In the genomic region with DNA sequence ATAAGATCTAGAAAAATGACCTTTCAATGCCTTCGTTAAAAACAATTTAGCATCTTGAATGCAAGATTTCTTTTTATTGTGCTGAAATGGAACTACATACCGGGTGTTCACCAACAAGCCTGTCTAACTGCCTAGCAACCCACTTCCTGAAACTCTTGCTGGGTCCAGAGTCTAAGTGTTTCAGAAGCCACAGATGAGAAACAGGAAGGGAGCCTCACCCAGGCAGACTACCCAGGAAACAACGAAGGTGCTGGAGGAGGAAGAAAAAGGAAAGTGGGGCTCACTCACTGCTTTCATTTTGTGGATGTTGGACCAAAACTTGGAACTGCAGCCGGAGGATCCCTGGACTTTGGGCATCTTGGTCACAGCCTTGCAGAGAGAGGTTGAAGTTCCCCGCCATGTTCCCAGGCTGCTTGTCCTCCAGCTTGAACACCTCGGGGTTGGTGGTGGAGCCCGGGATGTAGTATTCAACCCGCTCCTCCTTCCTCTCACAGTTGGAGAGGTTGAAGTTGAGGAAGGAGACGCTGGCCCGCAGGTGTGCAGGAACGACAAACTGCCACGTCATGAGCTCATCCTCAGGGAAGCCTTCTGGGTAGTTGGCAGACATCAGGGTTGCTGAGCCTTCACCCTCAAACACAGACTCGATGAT, we compare ENCODE assay signal across 1 cellular context.
TF ChIP-seq lines count a peak whose summit lies in the region.

No MANE protein-coding gene starts in this region.

TF ChIP-seq in GM12878, 131 proteins besides CTCF, POLR2A, EP300 and RAD21:
- no peak for TF ChIP-seq YBX1 (IDR thresholded peaks at IDR 0.05)
- TF ChIP-seq, protein P1, sequence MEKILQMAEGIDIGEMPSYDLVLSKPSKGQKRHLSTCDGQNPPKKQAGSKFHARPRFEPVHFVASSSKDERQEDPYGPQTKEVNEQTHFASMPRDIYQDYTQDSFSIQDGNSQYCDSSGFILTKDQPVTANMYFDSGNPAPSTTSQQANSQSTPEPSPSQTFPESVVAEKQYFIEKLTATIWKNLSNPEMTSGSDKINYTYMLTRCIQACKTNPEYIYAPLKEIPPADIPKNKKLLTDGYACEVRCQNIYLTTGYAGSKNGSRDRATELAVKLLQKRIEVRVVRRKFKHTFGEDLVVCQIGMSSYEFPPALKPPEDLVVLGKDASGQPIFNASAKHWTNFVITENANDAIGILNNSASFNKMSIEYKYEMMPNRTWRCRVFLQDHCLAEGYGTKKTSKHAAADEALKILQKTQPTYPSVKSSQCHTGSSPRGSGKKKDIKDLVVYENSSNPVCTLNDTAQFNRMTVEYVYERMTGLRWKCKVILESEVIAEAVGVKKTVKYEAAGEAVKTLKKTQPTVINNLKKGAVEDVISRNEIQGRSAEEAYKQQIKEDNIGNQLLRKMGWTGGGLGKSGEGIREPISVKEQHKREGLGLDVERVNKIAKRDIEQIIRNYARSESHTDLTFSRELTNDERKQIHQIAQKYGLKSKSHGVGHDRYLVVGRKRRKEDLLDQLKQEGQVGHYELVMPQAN (conservative IDR thresholded peaks at IDR 0.05), result no peak
- no peak for TF ChIP-seq NRF1 (conservative IDR thresholded peaks at IDR 0.05; ENCODE audit: low read depth, low read length)
- TF ChIP-seq, protein P2, sequence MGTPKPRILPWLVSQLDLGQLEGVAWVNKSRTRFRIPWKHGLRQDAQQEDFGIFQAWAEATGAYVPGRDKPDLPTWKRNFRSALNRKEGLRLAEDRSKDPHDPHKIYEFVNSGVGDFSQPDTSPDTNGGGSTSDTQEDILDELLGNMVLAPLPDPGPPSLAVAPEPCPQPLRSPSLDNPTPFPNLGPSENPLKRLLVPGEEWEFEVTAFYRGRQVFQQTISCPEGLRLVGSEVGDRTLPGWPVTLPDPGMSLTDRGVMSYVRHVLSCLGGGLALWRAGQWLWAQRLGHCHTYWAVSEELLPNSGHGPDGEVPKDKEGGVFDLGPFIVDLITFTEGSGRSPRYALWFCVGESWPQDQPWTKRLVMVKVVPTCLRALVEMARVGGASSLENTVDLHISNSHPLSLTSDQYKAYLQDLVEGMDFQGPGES (IDR thresholded peaks at IDR 0.05), result no peak
- TF ChIP-seq, protein P3, sequence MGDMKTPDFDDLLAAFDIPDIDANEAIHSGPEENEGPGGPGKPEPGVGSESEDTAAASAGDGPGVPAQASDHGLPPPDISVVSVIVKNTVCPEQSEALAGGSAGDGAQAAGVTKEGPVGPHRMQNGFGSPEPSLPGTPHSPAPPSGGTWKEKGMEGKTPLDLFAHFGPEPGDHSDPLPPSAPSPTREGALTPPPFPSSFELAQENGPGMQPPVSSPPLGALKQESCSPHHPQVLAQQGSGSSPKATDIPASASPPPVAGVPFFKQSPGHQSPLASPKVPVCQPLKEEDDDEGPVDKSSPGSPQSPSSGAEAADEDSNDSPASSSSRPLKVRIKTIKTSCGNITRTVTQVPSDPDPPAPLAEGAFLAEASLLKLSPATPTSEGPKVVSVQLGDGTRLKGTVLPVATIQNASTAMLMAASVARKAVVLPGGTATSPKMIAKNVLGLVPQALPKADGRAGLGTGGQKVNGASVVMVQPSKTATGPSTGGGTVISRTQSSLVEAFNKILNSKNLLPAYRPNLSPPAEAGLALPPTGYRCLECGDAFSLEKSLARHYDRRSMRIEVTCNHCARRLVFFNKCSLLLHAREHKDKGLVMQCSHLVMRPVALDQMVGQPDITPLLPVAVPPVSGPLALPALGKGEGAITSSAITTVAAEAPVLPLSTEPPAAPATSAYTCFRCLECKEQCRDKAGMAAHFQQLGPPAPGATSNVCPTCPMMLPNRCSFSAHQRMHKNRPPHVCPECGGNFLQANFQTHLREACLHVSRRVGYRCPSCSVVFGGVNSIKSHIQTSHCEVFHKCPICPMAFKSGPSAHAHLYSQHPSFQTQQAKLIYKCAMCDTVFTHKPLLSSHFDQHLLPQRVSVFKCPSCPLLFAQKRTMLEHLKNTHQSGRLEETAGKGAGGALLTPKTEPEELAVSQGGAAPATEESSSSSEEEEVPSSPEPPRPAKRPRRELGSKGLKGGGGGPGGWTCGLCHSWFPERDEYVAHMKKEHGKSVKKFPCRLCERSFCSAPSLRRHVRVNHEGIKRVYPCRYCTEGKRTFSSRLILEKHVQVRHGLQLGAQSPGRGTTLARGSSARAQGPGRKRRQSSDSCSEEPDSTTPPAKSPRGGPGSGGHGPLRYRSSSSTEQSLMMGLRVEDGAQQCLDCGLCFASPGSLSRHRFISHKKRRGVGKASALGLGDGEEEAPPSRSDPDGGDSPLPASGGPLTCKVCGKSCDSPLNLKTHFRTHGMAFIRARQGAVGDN (IDR thresholded peaks at IDR 0.05), result 0 out of 2 replicates have a peak, but pooled peaks have one; percentile 19
- TF ChIP-seq RBBP5 (conservative IDR thresholded peaks at IDR 0.05), result no peak
- TF ChIP-seq CBX3 (IDR thresholded peaks at IDR 0.05; ENCODE audit: borderline replicate concordance, low read depth), result no peak
- TF ChIP-seq SPI1 (IDR thresholded peaks at IDR 0.05; ENCODE audit: borderline replicate concordance, insufficient read depth, low read depth, low read length), result peak; percentile 66; the same call in 1 of the 2 replicates
- TF ChIP-seq IKZF1 (conservative IDR thresholded peaks at IDR 0.05), result peak; percentile 71
- TF ChIP-seq, protein P4, sequence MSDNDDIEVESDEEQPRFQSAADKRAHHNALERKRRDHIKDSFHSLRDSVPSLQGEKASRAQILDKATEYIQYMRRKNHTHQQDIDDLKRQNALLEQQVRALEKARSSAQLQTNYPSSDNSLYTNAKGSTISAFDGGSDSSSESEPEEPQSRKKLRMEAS (IDR thresholded peaks at IDR 0.05; ENCODE audit: low read depth, low read length), result no peak
- TF ChIP-seq ZNF207 (IDR thresholded peaks at IDR 0.05; ENCODE audit: borderline replicate concordance), result no peak
- no peak for TF ChIP-seq TAF1 (IDR thresholded peaks at IDR 0.05; ENCODE audit: borderline replicate concordance, low read depth, low read length)
- TF ChIP-seq MEF2A (IDR thresholded peaks at IDR 0.05; ENCODE audit: insufficient read depth, low read depth, low read length), result no peak
- TF ChIP-seq SMAD1 (IDR thresholded peaks at IDR 0.05; ENCODE audit: low read depth, partially characterized antibody), result no peak
- TF ChIP-seq, protein P5, sequence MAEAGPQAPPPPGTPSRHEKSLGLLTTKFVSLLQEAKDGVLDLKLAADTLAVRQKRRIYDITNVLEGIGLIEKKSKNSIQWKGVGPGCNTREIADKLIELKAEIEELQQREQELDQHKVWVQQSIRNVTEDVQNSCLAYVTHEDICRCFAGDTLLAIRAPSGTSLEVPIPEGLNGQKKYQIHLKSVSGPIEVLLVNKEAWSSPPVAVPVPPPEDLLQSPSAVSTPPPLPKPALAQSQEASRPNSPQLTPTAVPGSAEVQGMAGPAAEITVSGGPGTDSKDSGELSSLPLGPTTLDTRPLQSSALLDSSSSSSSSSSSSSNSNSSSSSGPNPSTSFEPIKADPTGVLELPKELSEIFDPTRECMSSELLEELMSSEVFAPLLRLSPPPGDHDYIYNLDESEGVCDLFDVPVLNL (IDR thresholded peaks at IDR 0.05; ENCODE audit: low read depth, low read length), result no peak
- TF ChIP-seq RB1 (IDR thresholded peaks at IDR 0.05; ENCODE audit: borderline replicate concordance), result no peak
- no peak for TF ChIP-seq EZH2 (IDR thresholded peaks at IDR 0.05; ENCODE audit: borderline replicate concordance, control insufficient read depth, low read depth, low read length)
- no peak for TF ChIP-seq TCF12 (IDR thresholded peaks at IDR 0.05; ENCODE audit: low read depth, low read length)
- TF ChIP-seq NBN (IDR thresholded peaks at IDR 0.05), result 0 out of 2 replicates have a peak, but pooled peaks have one; percentile 23
- TF ChIP-seq RUNX3 (IDR thresholded peaks at IDR 0.05; ENCODE audit: low read length), result no peak
- TF ChIP-seq KDM1A (IDR thresholded peaks at IDR 0.05; ENCODE audit: borderline replicate concordance), result no peak
- no peak for TF ChIP-seq HDAC2 (IDR thresholded peaks at IDR 0.05)
- TF ChIP-seq, protein P6, sequence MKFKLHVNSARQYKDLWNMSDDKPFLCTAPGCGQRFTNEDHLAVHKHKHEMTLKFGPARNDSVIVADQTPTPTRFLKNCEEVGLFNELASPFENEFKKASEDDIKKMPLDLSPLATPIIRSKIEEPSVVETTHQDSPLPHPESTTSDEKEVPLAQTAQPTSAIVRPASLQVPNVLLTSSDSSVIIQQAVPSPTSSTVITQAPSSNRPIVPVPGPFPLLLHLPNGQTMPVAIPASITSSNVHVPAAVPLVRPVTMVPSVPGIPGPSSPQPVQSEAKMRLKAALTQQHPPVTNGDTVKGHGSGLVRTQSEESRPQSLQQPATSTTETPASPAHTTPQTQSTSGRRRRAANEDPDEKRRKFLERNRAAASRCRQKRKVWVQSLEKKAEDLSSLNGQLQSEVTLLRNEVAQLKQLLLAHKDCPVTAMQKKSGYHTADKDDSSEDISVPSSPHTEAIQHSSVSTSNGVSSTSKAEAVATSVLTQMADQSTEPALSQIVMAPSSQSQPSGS (IDR thresholded peaks at IDR 0.05; ENCODE audit: low read length), result no peak
- TF ChIP-seq DPF2 (IDR thresholded peaks at IDR 0.05), result 0 out of 2 replicates have a peak, but pooled peaks have one; percentile 20
- no peak for TF ChIP-seq ZNF24 (IDR thresholded peaks at IDR 0.05)
- TF ChIP-seq, protein P7, sequence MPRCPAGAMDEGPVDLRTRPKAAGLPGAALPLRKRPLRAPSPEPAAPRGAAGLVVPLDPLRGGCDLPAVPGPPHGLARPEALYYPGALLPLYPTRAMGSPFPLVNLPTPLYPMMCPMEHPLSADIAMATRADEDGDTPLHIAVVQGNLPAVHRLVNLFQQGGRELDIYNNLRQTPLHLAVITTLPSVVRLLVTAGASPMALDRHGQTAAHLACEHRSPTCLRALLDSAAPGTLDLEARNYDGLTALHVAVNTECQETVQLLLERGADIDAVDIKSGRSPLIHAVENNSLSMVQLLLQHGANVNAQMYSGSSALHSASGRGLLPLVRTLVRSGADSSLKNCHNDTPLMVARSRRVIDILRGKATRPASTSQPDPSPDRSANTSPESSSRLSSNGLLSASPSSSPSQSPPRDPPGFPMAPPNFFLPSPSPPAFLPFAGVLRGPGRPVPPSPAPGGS (IDR thresholded peaks at IDR 0.05; ENCODE audit: borderline replicate concordance, insufficient read depth, low read depth, low read length, poor library complexity, severe bottlenecking), result no peak
- no peak for TF ChIP-seq ZBED1 (IDR thresholded peaks at IDR 0.05; ENCODE audit: borderline replicate concordance)
- peak; percentile 74 to 83; a peak in 3 of 4 replicates for TF ChIP-seq IKZF2 (IDR thresholded peaks at IDR 0.05)
- TF ChIP-seq, protein P8, sequence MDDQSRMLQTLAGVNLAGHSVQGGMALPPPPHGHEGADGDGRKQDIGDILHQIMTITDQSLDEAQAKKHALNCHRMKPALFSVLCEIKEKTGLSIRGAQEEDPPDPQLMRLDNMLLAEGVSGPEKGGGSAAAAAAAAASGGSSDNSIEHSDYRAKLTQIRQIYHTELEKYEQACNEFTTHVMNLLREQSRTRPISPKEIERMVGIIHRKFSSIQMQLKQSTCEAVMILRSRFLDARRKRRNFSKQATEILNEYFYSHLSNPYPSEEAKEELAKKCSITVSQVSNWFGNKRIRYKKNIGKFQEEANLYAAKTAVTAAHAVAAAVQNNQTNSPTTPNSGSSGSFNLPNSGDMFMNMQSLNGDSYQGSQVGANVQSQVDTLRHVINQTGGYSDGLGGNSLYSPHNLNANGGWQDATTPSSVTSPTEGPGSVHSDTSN (IDR thresholded peaks at IDR 0.05; ENCODE audit: insufficient replicate concordance, low read depth, low read length), result no peak
- no peak for TF ChIP-seq CREB1 (IDR thresholded peaks at IDR 0.05; ENCODE audit: low read depth)
- TF ChIP-seq MEF2B (IDR thresholded peaks at IDR 0.05; ENCODE audit: partially characterized antibody, poor library complexity, severe bottlenecking), result peak; percentile 19
- TF ChIP-seq, protein P9, sequence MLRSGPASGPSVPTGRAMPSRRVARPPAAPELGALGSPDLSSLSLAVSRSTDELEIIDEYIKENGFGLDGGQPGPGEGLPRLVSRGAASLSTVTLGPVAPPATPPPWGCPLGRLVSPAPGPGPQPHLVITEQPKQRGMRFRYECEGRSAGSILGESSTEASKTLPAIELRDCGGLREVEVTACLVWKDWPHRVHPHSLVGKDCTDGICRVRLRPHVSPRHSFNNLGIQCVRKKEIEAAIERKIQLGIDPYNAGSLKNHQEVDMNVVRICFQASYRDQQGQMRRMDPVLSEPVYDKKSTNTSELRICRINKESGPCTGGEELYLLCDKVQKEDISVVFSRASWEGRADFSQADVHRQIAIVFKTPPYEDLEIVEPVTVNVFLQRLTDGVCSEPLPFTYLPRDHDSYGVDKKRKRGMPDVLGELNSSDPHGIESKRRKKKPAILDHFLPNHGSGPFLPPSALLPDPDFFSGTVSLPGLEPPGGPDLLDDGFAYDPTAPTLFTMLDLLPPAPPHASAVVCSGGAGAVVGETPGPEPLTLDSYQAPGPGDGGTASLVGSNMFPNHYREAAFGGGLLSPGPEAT (IDR thresholded peaks at IDR 0.05; ENCODE audit: low read depth), result peak; percentile 70
- TF ChIP-seq, protein P10, sequence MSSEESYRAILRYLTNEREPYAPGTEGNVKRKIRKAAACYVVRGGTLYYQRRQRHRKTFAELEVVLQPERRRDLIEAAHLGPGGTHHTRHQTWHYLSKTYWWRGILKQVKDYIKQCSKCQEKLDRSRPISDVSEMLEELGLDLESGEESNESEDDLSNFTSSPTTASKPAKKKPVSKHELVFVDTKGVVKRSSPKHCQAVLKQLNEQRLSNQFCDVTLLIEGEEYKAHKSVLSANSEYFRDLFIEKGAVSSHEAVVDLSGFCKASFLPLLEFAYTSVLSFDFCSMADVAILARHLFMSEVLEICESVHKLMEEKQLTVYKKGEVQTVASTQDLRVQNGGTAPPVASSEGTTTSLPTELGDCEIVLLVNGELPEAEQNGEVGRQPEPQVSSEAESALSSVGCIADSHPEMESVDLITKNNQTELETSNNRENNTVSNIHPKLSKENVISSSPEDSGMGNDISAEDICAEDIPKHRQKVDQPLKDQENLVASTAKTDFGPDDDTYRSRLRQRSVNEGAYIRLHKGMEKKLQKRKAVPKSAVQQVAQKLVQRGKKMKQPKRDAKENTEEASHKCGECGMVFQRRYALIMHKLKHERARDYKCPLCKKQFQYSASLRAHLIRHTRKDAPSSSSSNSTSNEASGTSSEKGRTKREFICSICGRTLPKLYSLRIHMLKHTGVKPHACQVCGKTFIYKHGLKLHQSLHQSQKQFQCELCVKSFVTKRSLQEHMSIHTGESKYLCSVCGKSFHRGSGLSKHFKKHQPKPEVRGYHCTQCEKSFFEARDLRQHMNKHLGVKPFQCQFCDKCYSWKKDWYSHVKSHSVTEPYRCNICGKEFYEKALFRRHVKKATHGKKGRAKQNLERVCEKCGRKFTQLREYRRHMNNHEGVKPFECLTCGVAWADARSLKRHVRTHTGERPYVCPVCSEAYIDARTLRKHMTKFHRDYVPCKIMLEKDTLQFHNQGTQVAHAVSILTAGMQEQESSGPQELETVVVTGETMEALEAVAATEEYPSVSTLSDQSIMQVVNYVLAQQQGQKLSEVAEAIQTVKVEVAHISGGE (CRISPR knock-in tag; IDR thresholded peaks at IDR 0.05), result no peak
- peak; percentile 36; the same call in 1 of the 2 replicates for TF ChIP-seq MTA2 (IDR thresholded peaks at IDR 0.05; ENCODE audit: low read depth)
- TF ChIP-seq HDAC6 (IDR thresholded peaks at IDR 0.05; ENCODE audit: unreplicated experiment), result no peak
- TF ChIP-seq ATF7 (IDR thresholded peaks at IDR 0.05; ENCODE audit: low read depth), result no peak
- no peak for TF ChIP-seq NFYA (IDR thresholded peaks at IDR 0.05; ENCODE audit: borderline replicate concordance, low read depth, low read length)
